In genomic region chrX:138001219-138001618, GRCh38 we compare ENCODE assay signal across 26 cellular contexts.
"Had no signal": no experiment of that assay in that cellular context is flagged by ENCODE, and none has a peak within 500 bp of the region (broad histone marks: within the 10 kb centered on the region; RNA-seq: fewer than 3 reads in every experiment).

No MANE protein-coding gene starts in this region.

- H3K4me1 Mint-ChIP-seq: activated B cell treated with CpG ODN at 0.5 μM for 24 hours; immature natural killer cell; mesothelial cell of epicardium; naive thymus-derived CD4-positive, alpha-beta T cell; stimulated activated memory B cell treated with anti-CD40 and anti-IgM and Interleukin-4, amounts not matched to agents 10 μg/mL and 1 μg/mL and 100 μg/mL, for 72 hours; stimulated activated naive CD8-positive, alpha-beta T cell treated with anti-CD3 and anti-CD28 coated beads, Interleukin-15, amount 100 ng/mL, for 72 hours had no signal

- DNase-seq: activated B cell treated with CpG ODN at 0.5 μM for 24 hours; activated CD4-positive, alpha-beta T cell treated with anti-CD3 and anti-CD28 coated beads, Interleukin-2, amount 50 U/mL, for 1 hour; activated CD8-positive, alpha-beta T cell treated with anti-CD3 and anti-CD28 coated beads for 36 hours; activated naive CD4-positive, alpha-beta T cell; activated T-cell treated with anti-CD3 and anti-CD28 coated beads, Interleukin-2, amount 50 U/mL, for 72 hours; anterior cingulate cortex; cerebellar nuclear complex; effector memory CD8-positive, alpha-beta T cell; erythroblast; gastrocnemius medialis; glutamatergic neuron; immature natural killer cell; kidney; naive thymus-derived CD4-positive, alpha-beta T cell; occipital lobe; stimulated activated CD4-positive, alpha-beta T cell treated with anti-CD3 and anti-CD28 coated beads, Interleukin-1b, Interleukin-23, amount 100 ng/mL, for 48 hours; stimulated activated CD4-positive, alpha-beta T cell treated with anti-CD3 and anti-CD28 coated beads, Interleukin-4, amount 100 ng/mL, for 4 hours; stimulated activated CD8-positive, alpha-beta memory T cell treated with anti-CD3 and anti-CD28 coated beads, Interleukin-4, amount 100 ng/mL, for 48 hours; stimulated activated naive CD8-positive, alpha-beta T cell treated with anti-CD3 and anti-CD28 coated beads, Interleukin-15, amount 100 ng/mL, for 72 hours; substantia nigra; T-helper 2 cell; uterus had no signal

- H3K36me3 Mint-ChIP-seq: activated naive CD8-positive, alpha-beta T cell; immature natural killer cell; mesothelial cell of epicardium; naive thymus-derived CD4-positive, alpha-beta T cell; stimulated activated memory B cell treated with anti-CD40 and anti-IgM and Interleukin-4, amounts not matched to agents 10 μg/mL and 1 μg/mL and 100 μg/mL, for 72 hours; type B pancreatic cell had no signal

- H3K9me3 Mint-ChIP-seq: activated B cell treated with CpG ODN at 0.5 μM for 24 hours; activated CD8-positive, alpha-beta T cell treated with anti-CD3 and anti-CD28 coated beads for 36 hours; activated T-cell treated with anti-CD3 and anti-CD28 coated beads, Interleukin-2, amount 50 U/mL, for 72 hours; immature natural killer cell; naive thymus-derived CD4-positive, alpha-beta T cell; stimulated activated memory B cell treated with anti-CD40 and anti-IgM and Interleukin-4, amounts not matched to agents 10 μg/mL and 1 μg/mL and 100 μg/mL, for 72 hours; stimulated activated naive CD8-positive, alpha-beta T cell treated with anti-CD3 and anti-CD28 coated beads, Interleukin-15, amount 100 ng/mL, for 72 hours; type B pancreatic cell had no signal

- H3K27me3 Mint-ChIP-seq: activated B cell treated with CpG ODN at 0.5 μM for 24 hours; activated CD8-positive, alpha-beta T cell treated with anti-CD3 and anti-CD28 coated beads for 36 hours; activated naive CD8-positive, alpha-beta T cell; effector memory CD8-positive, alpha-beta T cell; naive thymus-derived CD4-positive, alpha-beta T cell; stimulated activated memory B cell treated with anti-CD40 and anti-IgM and Interleukin-4, amounts not matched to agents 10 μg/mL and 1 μg/mL and 100 μg/mL, for 72 hours; stimulated activated naive CD8-positive, alpha-beta T cell treated with anti-CD3 and anti-CD28 coated beads, Interleukin-15, amount 100 ng/mL, for 72 hours; type B pancreatic cell had no signal

- H3K27ac Mint-ChIP-seq: activated B cell treated with CpG ODN at 0.5 μM for 24 hours; activated CD8-positive, alpha-beta T cell treated with anti-CD3 and anti-CD28 coated beads for 36 hours; activated naive CD8-positive, alpha-beta T cell; activated T-cell treated with anti-CD3 and anti-CD28 coated beads, Interleukin-2, amount 50 U/mL, for 72 hours; effector memory CD8-positive, alpha-beta T cell; immature natural killer cell; mesothelial cell of epicardium; naive thymus-derived CD4-positive, alpha-beta T cell; stimulated activated memory B cell treated with anti-CD40 and anti-IgM and Interleukin-4, amounts not matched to agents 10 μg/mL and 1 μg/mL and 100 μg/mL, for 72 hours; stimulated activated naive CD8-positive, alpha-beta T cell treated with anti-CD3 and anti-CD28 coated beads, Interleukin-15, amount 100 ng/mL, for 72 hours; type B pancreatic cell had no signal

- H3K4me3 Mint-ChIP-seq: activated B cell treated with CpG ODN at 0.5 μM for 24 hours; activated CD8-positive, alpha-beta T cell treated with anti-CD3 and anti-CD28 coated beads for 36 hours; activated naive CD8-positive, alpha-beta T cell; activated T-cell treated with anti-CD3 and anti-CD28 coated beads, Interleukin-2, amount 50 U/mL, for 72 hours; effector memory CD8-positive, alpha-beta T cell; immature natural killer cell; mesothelial cell of epicardium; naive thymus-derived CD4-positive, alpha-beta T cell; stimulated activated memory B cell treated with anti-CD40 and anti-IgM and Interleukin-4, amounts not matched to agents 10 μg/mL and 1 μg/mL and 100 μg/mL, for 72 hours; stimulated activated naive CD8-positive, alpha-beta T cell treated with anti-CD3 and anti-CD28 coated beads, Interleukin-15, amount 100 ng/mL, for 72 hours; type B pancreatic cell had no signal

- ATAC-seq: activated CD8-positive, alpha-beta T cell treated with anti-CD3 and anti-CD28 coated beads for 36 hours; activated T-cell treated with anti-CD3 and anti-CD28 coated beads, Interleukin-2, amount 50 U/mL, for 72 hours; effector memory CD8-positive, alpha-beta T cell; gastrocnemius medialis; naive thymus-derived CD4-positive, alpha-beta T cell; stimulated activated memory B cell treated with anti-CD40 and anti-IgM and Interleukin-4, amounts not matched to agents 10 μg/mL and 1 μg/mL and 100 μg/mL, for 72 hours; stimulated activated naive CD8-positive, alpha-beta T cell treated with anti-CD3 and anti-CD28 coated beads, Interleukin-15, amount 100 ng/mL, for 72 hours had no signal
